Comparison of ENCODE assay signal across 21 cellular contexts in the genomic region with DNA sequence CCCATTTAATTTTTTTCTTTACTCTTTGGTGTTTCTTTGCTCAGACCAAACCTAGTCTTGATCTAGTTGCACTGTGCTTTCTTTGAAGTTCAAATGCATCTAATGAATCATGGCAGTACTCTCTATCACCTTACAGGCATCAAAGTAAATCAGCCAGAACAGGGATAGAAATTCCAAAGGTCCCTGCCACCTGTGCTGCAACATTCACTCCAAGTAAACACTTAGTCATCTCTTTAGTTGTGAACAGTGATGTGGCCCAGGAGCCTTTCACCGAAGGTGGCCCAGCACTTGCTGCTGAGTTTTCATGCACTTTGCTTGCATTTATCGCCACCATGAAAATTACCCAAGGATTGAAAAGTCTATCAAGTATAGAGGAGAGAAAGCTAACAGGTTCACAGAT.
A peak's percentile ranks its signal among the peaks of the same experiment; 100 is the strongest.
DNase-seq lines count a peak whose midpoint lies in the region; ATAC-seq and TF ChIP-seq lines count a peak whose summit lies in the region.
"Had no signal": no experiment of that assay in that cellular context is flagged by ENCODE, and none has a peak within 500 bp of the region (broad histone marks: within the 10 kb centered on the region; RNA-seq: fewer than 3 reads in every experiment).

No MANE protein-coding gene starts in this region.

- WGBS in endodermal cell (ENCODE audit: insufficient coverage in 1 of 2, insufficient read length in 1 of 2), 2 experiments = 89 to 90% methylated on average over 2 of the region's 2 CpGs
- WGBS in esophagus muscularis mucosa = 92% methylated on average over 2 of the region's 2 CpGs

- no peak overlapping the region for H3K9ac ChIP-seq in endodermal cell (ENCODE audit: extremely low read depth, low read length, poor library complexity, severe bottlenecking)

- H3K27ac Mint-ChIP-seq in endodermal cell = no peak overlapping the region
- H3K27ac Mint-ChIP-seq: B cell had no signal

- no peaks in the 10 kb centered on the region for H3K9me3 Mint-ChIP-seq in endodermal cell

- TF ChIP-seq POLR2A in esophagus muscularis mucosa (IDR thresholded peaks at IDR 0.05; ENCODE audit: low read depth) = no peak

- H3K36me3 ChIP-seq in endodermal cell (ENCODE audit: control insufficient read depth, insufficient read depth, low read length) = no peaks in the 10 kb centered on the region
- H3K36me3 ChIP-seq in esophagus muscularis mucosa = no peaks in the 10 kb centered on the region

- H3K36me3 Mint-ChIP-seq in endodermal cell (ENCODE audit: low read depth) = no peaks in the 10 kb centered on the region

- no peak overlapping the region for H3K27ac ChIP-seq in endodermal cell (ENCODE audit: low read depth, low read length)
- no peak overlapping the region for H3K27ac ChIP-seq in esophagus muscularis mucosa (replicated peaks in 1 of 4)
- H3K27ac ChIP-seq: PC-9, RWPE1 had no signal

- no peaks in the 10 kb centered on the region for H3K27me3 ChIP-seq in endodermal cell (ENCODE audit: control insufficient read depth, insufficient read depth, low read length, poor library complexity, severe bottlenecking)
- no peaks in the 10 kb centered on the region for H3K27me3 ChIP-seq in esophagus muscularis mucosa

- TF ChIP-seq CTCF in endodermal cell (conservative IDR thresholded peaks at IDR 0.05) (no peak), esophagus muscularis mucosa (IDR thresholded peaks at IDR 0.05) (no peak)

- no peaks in the 10 kb centered on the region for H3K9me3 ChIP-seq in endodermal cell (ENCODE audit: control insufficient read depth, low read length)
- H3K9me3 ChIP-seq in esophagus muscularis mucosa = no peaks in the 10 kb centered on the region

- no peaks in the 10 kb centered on the region for H3K27me3 Mint-ChIP-seq in endodermal cell (ENCODE audit: insufficient read depth)
- H3K27me3 Mint-ChIP-seq: B cell had no signal

- no peak for TF ChIP-seq EP300 in esophagus muscularis mucosa (IDR thresholded peaks at IDR 0.05)

- ATAC-seq in GM18520 (IDR thresholded peaks at IDR 0.05; ENCODE audit: unreplicated experiment) (no peak), GM21390 (IDR thresholded peaks at IDR 0.05; ENCODE audit: unreplicated experiment) (no peak)
- ATAC-seq: GM12878 had no signal

- DNase-seq in COLO668 (lab: John Stamatoyannopoulos, UW; ENCODE audit: unreplicated experiment) (peak; percentile 21), HT-29 (ENCODE audit: low spot score) (peak; percentile 62), endodermal cell (peak; percentile 58), kidney tubule cell (ENCODE audit: low spot score) (peak; percentile 35), SHP77 (lab: John Stamatoyannopoulos, UW) (no peak), esophagus muscularis mucosa (ENCODE audit: extremely low spot score) (no peak)
- DNase-seq: 8988T, COR-L47, EL, KBM-7, MV-4-11, NCI-H1694 treated with DMSO at 0.1 percent for 48 hours, NCI-H2107, NCI-H510A treated with DMSO at 0.1 percent for 48 hours, NCI-H82, PC-9 had no signal

- no peak overlapping the region for H3K4me3 Mint-ChIP-seq in endodermal cell
- H3K4me3 Mint-ChIP-seq: B cell had no signal

- no peaks in the 10 kb centered on the region for H3K4me1 ChIP-seq in endodermal cell (ENCODE audit: control insufficient read depth, insufficient read depth, low read length)
- H3K4me1 ChIP-seq in esophagus muscularis mucosa = no peaks in the 10 kb centered on the region

- H3K4me1 Mint-ChIP-seq in endodermal cell = peaks cover 1% of the 10 kb centered on the region
- H3K4me1 Mint-ChIP-seq: B cell had no signal

- intact Hi-C loops in esophagus muscularis mucosa (cut with DNase I) = no loop called here

- H3K4me3 ChIP-seq in endodermal cell (ENCODE audit: low read length) = no peak overlapping the region
- H3K4me3 ChIP-seq in esophagus muscularis mucosa = no peak overlapping the region
- H3K4me3 ChIP-seq: GM12878, PC-9 had no signal

Comparison
In these comparisons a context has a peak if more than half of its experiments do, and no peak if none do; other contexts are left out.
1. DNase-seq: peak in COLO668 (single experiment), HT-29 (single experiment), endodermal cell (single experiment) and kidney tubule cell (single experiment); none in SHP77 (0 of 2) and esophagus muscularis mucosa (single experiment).